ENCODE assay signal across 20 cellular contexts in the genomic region with DNA sequence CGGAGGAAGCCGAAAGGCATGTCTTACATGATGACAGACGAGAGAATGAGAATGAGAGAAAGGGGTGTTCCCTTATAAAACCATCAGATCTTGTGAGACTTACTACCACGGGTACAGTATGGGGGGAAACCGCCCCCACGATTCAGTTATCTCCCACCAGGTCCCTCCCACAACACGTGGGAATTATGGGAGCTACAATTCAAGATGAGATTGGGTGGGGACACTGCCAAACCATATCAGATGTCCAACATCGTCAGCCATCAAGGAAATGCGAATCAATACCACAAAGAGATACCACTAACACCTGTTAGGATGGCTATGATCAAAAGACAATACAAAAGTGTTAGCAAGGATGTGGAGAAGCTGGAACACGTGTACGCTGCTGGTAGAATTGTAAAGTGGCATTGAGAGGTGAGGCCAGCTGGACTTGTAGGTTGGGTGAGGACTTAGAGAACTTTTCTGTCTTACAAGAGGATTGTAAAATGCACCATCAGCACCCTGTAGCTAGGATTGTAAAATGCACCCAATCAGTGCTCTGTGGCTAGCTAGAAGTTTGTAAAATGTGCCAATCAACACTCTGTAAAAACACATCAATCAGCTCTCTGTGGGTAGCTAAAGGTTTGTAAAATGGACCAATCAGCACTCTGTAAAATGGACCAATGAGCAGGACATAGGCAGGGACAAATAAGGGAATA. TPM values are rescaled to one million over a fixed set of nuclear protein-coding genes. Genes with fewer than 3 reads are reported as not detected.
A peak's percentile ranks its signal among the peaks of the same experiment; 100 is the strongest.
DNase-seq lines count a peak whose midpoint lies in the region; ATAC-seq and TF ChIP-seq lines count a peak whose summit lies in the region.
"Had no signal": no experiment of that assay in that cellular context is flagged by ENCODE, and none has a peak within 500 bp of the region (broad histone marks: within the 10 kb centered on the region; RNA-seq: fewer than 3 reads in every experiment).

No MANE protein-coding gene starts in this region.

- intact Hi-C loops in heart right ventricle (cut with DNase I) (no loop called here), vagina (cut with DNase I) (no loop called here)

- peaks cover 86% of the 10 kb centered on the region for H3K4me1 Mint-ChIP-seq in activated naive CD8-positive, alpha-beta T cell treated with anti-CD3 and anti-CD28 coated beads, Interleukin-2, amount 50 U/mL, for 24 hours

- H3K36me3 ChIP-seq in right atrium auricular region (no peaks in the 10 kb centered on the region), heart right ventricle (peaks cover 0 to 14% (median 0%) of the 10 kb centered on the region in 9 donors), vagina (no peaks in the 10 kb centered on the region)

- TF ChIP-seq CTCF in right atrium auricular region (IDR thresholded peaks at IDR 0.05) (no peak), heart right ventricle (IDR thresholded peaks at IDR 0.05) (no peak), vagina (IDR thresholded peaks at IDR 0.05) (no peak), foreskin keratinocyte (conservative IDR thresholded peaks at IDR 0.05) (no peak)

- no peaks in the 10 kb centered on the region for H3K27me3 Mint-ChIP-seq in activated naive CD8-positive, alpha-beta T cell treated with anti-CD3 and anti-CD28 coated beads, Interleukin-2, amount 50 U/mL, for 24 hours

- TF ChIP-seq POLR2A in vagina (IDR thresholded peaks at IDR 0.05), result no peak

- H3K4me3 ChIP-seq in right atrium auricular region (no peak overlapping the region), heart right ventricle (no peak overlapping the region), vagina (no peak overlapping the region)
- H3K4me3 ChIP-seq: body of pancreas, esophagus squamous epithelium had no signal

- H3K9me3 ChIP-seq in right atrium auricular region (no peaks in the 10 kb centered on the region), heart right ventricle (no peaks in the 10 kb centered on the region), vagina (no peaks in the 10 kb centered on the region)
- H3K9me3 ChIP-seq: body of pancreas, esophagus squamous epithelium had no signal

- DNase-seq in right atrium auricular region (ENCODE audit: low spot score), result no peak
- DNase-seq in heart right ventricle, result no peak
- DNase-seq in activated naive CD8-positive, alpha-beta T cell treated with anti-CD3 and anti-CD28 coated beads, Interleukin-2, amount 50 U/mL, for 24 hours, result no peak
- DNase-seq in myocyte (ENCODE audit: low read depth), result peak; percentile 66
- no peak for DNase-seq in vagina (ENCODE audit: extremely low spot score in 2 of 2)
- DNase-seq in D341Med (ENCODE audit: low spot score), result no peak
- no peak for DNase-seq in foreskin keratinocyte
- DNase-seq: activated naive CD4-positive, alpha-beta T cell treated with anti-CD3 and anti-CD28 coated beads for 36 hours; body of pancreas; esophagus squamous epithelium; GF-D8; H7; kidney; mesendoderm; NCI-H2029 treated with DMSO at 0.1 percent for 48 hours; NCI-H510A; small intestine had no signal

- ATAC-seq in heart right ventricle (no peak), GM18868 (IDR thresholded peaks at IDR 0.05; ENCODE audit: unreplicated experiment) (no peak), foreskin keratinocyte (no peak)
- no peak for ATAC-seq in activated naive CD8-positive, alpha-beta T cell treated with anti-CD3 and anti-CD28 coated beads, Interleukin-2, amount 50 U/mL, for 24 hours
- ATAC-seq: activated CD4-positive, CD25-positive, alpha-beta regulatory T cell treated with anti-CD3 and anti-CD28 coated beads, Interleukin-2, amount 50 U/mL, for 24 hours; body of pancreas had no signal

- WGBS in heart right ventricle, 2 donors, result 56 to 64% methylated on average over 11 of the region's 11 CpGs

- no peak overlapping the region for H3K4me3 Mint-ChIP-seq in activated naive CD8-positive, alpha-beta T cell treated with anti-CD3 and anti-CD28 coated beads, Interleukin-2, amount 50 U/mL, for 24 hours
- H3K4me3 Mint-ChIP-seq: activated naive CD4-positive, alpha-beta T cell treated with anti-CD3 and anti-CD28 coated beads for 36 hours; T-helper 2 cell treated with Interferon-gamma antibody and Interleukin-4, amounts not matched to agents 5 μg/mL and 100 μg/mL, for 36 hours had no signal

- H3K9me3 Mint-ChIP-seq in activated naive CD8-positive, alpha-beta T cell treated with anti-CD3 and anti-CD28 coated beads, Interleukin-2, amount 50 U/mL, for 24 hours, result no peaks in the 10 kb centered on the region
- H3K9me3 Mint-ChIP-seq: activated naive CD4-positive, alpha-beta T cell treated with anti-CD3 and anti-CD28 coated beads for 36 hours; T-helper 2 cell treated with Interferon-gamma antibody and Interleukin-4, amounts not matched to agents 5 μg/mL and 100 μg/mL, for 36 hours had no signal

- H3K27ac Mint-ChIP-seq in activated naive CD8-positive, alpha-beta T cell treated with anti-CD3 and anti-CD28 coated beads, Interleukin-2, amount 50 U/mL, for 24 hours, result peak overlapping the region; percentile 49
- H3K27ac Mint-ChIP-seq: activated naive CD4-positive, alpha-beta T cell treated with anti-CD3 and anti-CD28 coated beads for 36 hours had no signal

- H3K4me1 ChIP-seq in right atrium auricular region (peaks cover 0 to 89% of the 10 kb centered on the region in 2 donors), heart right ventricle (peaks cover 7 to 94% (median 84%) of the 10 kb centered on the region in 9 donors), vagina (peaks cover 94% of the 10 kb centered on the region), foreskin keratinocyte (peaks cover 27% of the 10 kb centered on the region)

- peak overlapping the region; percentile 32 to 57 for H3K27ac ChIP-seq in right atrium auricular region
- H3K27ac ChIP-seq in heart right ventricle, result peak overlapping the region in 3 of 10 donors; percentile 7 to 32 (median 8)
- peak overlapping the region; percentile 33 for H3K27ac ChIP-seq in vagina
- H3K27ac ChIP-seq in foreskin keratinocyte, result no peak overlapping the region
- H3K27ac ChIP-seq: body of pancreas had no signal

- H3K36me3 Mint-ChIP-seq in activated naive CD8-positive, alpha-beta T cell treated with anti-CD3 and anti-CD28 coated beads, Interleukin-2, amount 50 U/mL, for 24 hours (ENCODE audit: low read depth), result peaks cover 17% of the 10 kb centered on the region

- H3K27me3 ChIP-seq in right atrium auricular region (no peaks in the 10 kb centered on the region), heart right ventricle (no peaks in the 10 kb centered on the region), vagina (no peaks in the 10 kb centered on the region), foreskin keratinocyte (no peaks in the 10 kb centered on the region)
- H3K27me3 ChIP-seq: body of pancreas, esophagus squamous epithelium had no signal

RNA-seq across cellular contexts. Expression of a gene that starts 37.5 kb away (rescaled TPM):
- 10 to 100 TPM; 30.2 to 64.6 TPM for total RNA-seq in right atrium auricular region
- total RNA-seq in heart right ventricle, result 10 to 100 TPM; 20.8 to 46.1 (median 30.3) TPM
- 10 to 100 TPM; 14.5 to 28.2 TPM for polyA plus RNA-seq in heart right ventricle
- 71.9 and 102 TPM in 2 replicates for total RNA-seq in myocyte
- 60.3 TPM for polyA plus RNA-seq in myocyte (2012)
- total RNA-seq in vagina, result 99.4 TPM
- 28.3 and 30.2 TPM in 2 replicates for total RNA-seq in foreskin keratinocyte
- polyA plus RNA-seq in foreskin keratinocyte, result 13.6 and 14.8 TPM in 2 replicates
